Comparison of ENCODE assay signal across 22 cellular contexts in genomic region chr12:123681605-123682004, GRCh38. TPM values are rescaled to one million over a fixed set of nuclear protein-coding genes. Genes with fewer than 3 reads are reported as not detected.
DNase-seq lines count a peak whose midpoint lies in the region; ATAC-seq and TF ChIP-seq lines count a peak whose summit lies in the region.
"Had no signal": no experiment of that assay in that cellular context is flagged by ENCODE, and none has a peak within 500 bp of the region (broad histone marks: within the 10 kb centered on the region; RNA-seq: fewer than 3 reads in every experiment).

No MANE protein-coding gene starts in this region.

- no peak overlapping the region for H3K4me3 Mint-ChIP-seq in stimulated activated memory B cell treated with anti-CD40 and anti-IgM and Interleukin-4, amounts not matched to agents 10 μg/mL and 1 μg/mL and 100 μg/mL, for 72 hours
- H3K4me3 Mint-ChIP-seq: CD4-positive, alpha-beta memory T cell had no signal

- ATAC-seq in HG02610 (IDR thresholded peaks at IDR 0.05; ENCODE audit: unreplicated experiment): peak; percentile 49
- ATAC-seq in stimulated activated memory B cell treated with anti-CD40 and anti-IgM and Interleukin-4, amounts not matched to agents 10 μg/mL and 1 μg/mL and 100 μg/mL, for 72 hours: no peak
- ATAC-seq: left cardiac atrium had no signal

- H3K27me3 Mint-ChIP-seq in stimulated activated memory B cell treated with anti-CD40 and anti-IgM and Interleukin-4, amounts not matched to agents 10 μg/mL and 1 μg/mL and 100 μg/mL, for 72 hours: no peaks in the 10 kb centered on the region
- H3K27me3 Mint-ChIP-seq: CD4-positive, alpha-beta memory T cell had no signal

- H3K9me3 Mint-ChIP-seq in stimulated activated memory B cell treated with anti-CD40 and anti-IgM and Interleukin-4, amounts not matched to agents 10 μg/mL and 1 μg/mL and 100 μg/mL, for 72 hours: no peaks in the 10 kb centered on the region
- H3K9me3 Mint-ChIP-seq: CD4-positive, alpha-beta memory T cell had no signal

- H3K4me3 ChIP-seq in H7 (ENCODE audit: insufficient read depth, low read depth, low read length): no peak overlapping the region

- H3K27ac Mint-ChIP-seq in stimulated activated memory B cell treated with anti-CD40 and anti-IgM and Interleukin-4, amounts not matched to agents 10 μg/mL and 1 μg/mL and 100 μg/mL, for 72 hours: peak overlapping the region; percentile 41

- H3K27me3 ChIP-seq in H7 (ENCODE audit: control insufficient read depth, insufficient read depth, low read length): no peaks in the 10 kb centered on the region

- DNase-seq in GM13976 (ENCODE audit: low spot score) (peak; percentile 52), NAMALWA (ENCODE audit: low spot score) (peak; percentile 13), H7 (no peak), NCI-H1048 (lab: John Stamatoyannopoulos, UW) (no peak), NCI-H2171 treated with DMSO at 0.1 percent for 48 hours (lab: John Stamatoyannopoulos, UW) (no peak)
- DNase-seq: activated CD4-positive, alpha-beta T cell treated with anti-CD3 and anti-CD28 coated beads for 1 hour; activated naive CD4-positive, alpha-beta T cell treated with anti-CD3 and anti-CD28 coated beads, Interleukin-2, amount 50 U/mL, for 16 hours; aorta; CD4-positive, alpha-beta memory T cell; DMS153; GDM1; HCEC 1CT; head of caudate nucleus; Kasumi-1; left cardiac atrium; mesendoderm; NCI-H524; small intestine; stimulated activated CD4-positive, alpha-beta T cell treated with anti-CD3 and anti-CD28 coated beads, Interleukin-2, amount 100 ng/mL, for 24 hours; stimulated activated naive CD4-positive, alpha-beta T cell treated with Interleukin-2 at 50 U/mL for 16 hours had no signal

- in situ Hi-C loops in GM13976 (cut with MboI; ENCODE audit: low sequenced_read_pairs, unreplicated experiment): no loop called here

- no peaks in the 10 kb centered on the region for H3K36me3 ChIP-seq in H7 (replicated peaks; ENCODE audit: control insufficient read depth, insufficient read depth, low read length)

- TF ChIP-seq CTCF in GM13976 (IDR thresholded peaks at IDR 0.05; ENCODE audit: borderline replicate concordance, control extremely low read depth, extremely low read depth, insufficient read depth, missing control alignments): no peak

- peaks cover 27% of the 10 kb centered on the region for H3K36me3 Mint-ChIP-seq in stimulated activated memory B cell treated with anti-CD40 and anti-IgM and Interleukin-4, amounts not matched to agents 10 μg/mL and 1 μg/mL and 100 μg/mL, for 72 hours

- peaks cover 10% of the 10 kb centered on the region for H3K4me1 Mint-ChIP-seq in stimulated activated memory B cell treated with anti-CD40 and anti-IgM and Interleukin-4, amounts not matched to agents 10 μg/mL and 1 μg/mL and 100 μg/mL, for 72 hours

RNA-seq across cellular contexts. Expression of gene TCTN2, which starts 10.7 kb away (rescaled TPM):
- total RNA-seq in H7 (2014; rRNA removed; shearing (Covaris generic)): 6.9 and 7.8 TPM in 2 replicates

RNA-seq across cellular contexts. Expression of gene ATP6V0A2, which starts 30.5 kb away (rescaled TPM):
- total RNA-seq in H7 (2014; rRNA removed; shearing (Covaris generic)): 22.3 and 31.9 TPM in 2 replicates

RNA-seq across cellular contexts. Expression of gene GTF2H3, which starts 48.0 kb away (rescaled TPM):
- total RNA-seq in H7 (2014; rRNA removed; shearing (Covaris generic)): 40.4 and 42.7 TPM in 2 replicates

RNA-seq across cellular contexts. Expression of gene EIF2B1, which starts 48.1 kb away (rescaled TPM):
- total RNA-seq in H7 (2014; rRNA removed; shearing (Covaris generic)): 44.8 and 61.1 TPM in 2 replicates

Comparison
In these comparisons a context has a peak if more than half of its experiments do, and no peak if none do; other contexts are left out.
1. DNase-seq: peak in GM13976 (single experiment) and NAMALWA (single experiment); none in H7 (single experiment), NCI-H1048 (single experiment) and NCI-H2171 treated with DMSO at 0.1 percent for 48 hours (single experiment).